Comparison of ENCODE assay signal across 22 cellular contexts in genomic region chr2:120590841-120591240, GRCh38.
A peak's percentile ranks its signal among the peaks of the same experiment; 100 is the strongest.
DNase-seq lines count a peak whose midpoint lies in the region; FAIRE-seq and TF ChIP-seq lines count a peak whose summit lies in the region.
"Had no signal": no experiment of that assay in that cellular context is flagged by ENCODE, and none has a peak within 500 bp of the region (broad histone marks: within the 10 kb centered on the region; RNA-seq: fewer than 3 reads in every experiment).

No MANE protein-coding gene starts in this region.

- DNase-seq in NCI-H524 (lab: John Stamatoyannopoulos, UW) (peak; percentile 58 to 85), WERI-Rb-1 (peak; percentile 88), keratinocyte (ENCODE audit: low read depth, low spot score) (no peak), GM12892 (ENCODE audit: insufficient read length) (no peak), SW480 (ENCODE audit: low spot score) (no peak), A172 (ENCODE audit: low spot score) (no peak)
- no peak for DNase-seq in stimulated activated CD4-positive, alpha-beta T cell treated with anti-CD3 and anti-CD28 coated beads, Interleukin-12 subunit alpha, Interleukin-12 subunit beta, amount 100 ng/mL, for 4 hours
- DNase-seq: Caco-2; CD4-positive, alpha-beta T cell; NCI-H1048; NCI-H1436; NCI-H1930; NCI-H345; NCI-H748 treated with DMSO at 0.1 percent for 48 hours; OCI-M1; SHP77 treated with DMSO at 0.1 percent for 48 hours had no signal

- no peaks in the 10 kb centered on the region for H3K9me3 ChIP-seq in WERI-Rb-1 (ENCODE audit: severe bottlenecking)
- H3K9me3 ChIP-seq in keratinocyte (ENCODE audit: control insufficient read depth, low read depth, low read length), result peaks cover 6% of the 10 kb centered on the region
- H3K9me3 ChIP-seq: Caco-2 had no signal

- peak overlapping the region; percentile 7 for H3K9ac ChIP-seq in keratinocyte (ENCODE audit: control insufficient read depth, extremely low read depth, insufficient read depth, low read length)
- H3K9ac ChIP-seq: KMS-11 had no signal

- H2AFZ ChIP-seq in ACC112 (ENCODE audit: low read length, unreplicated experiment) (no peak overlapping the region), keratinocyte (ENCODE audit: control insufficient read depth, low read length) (no peak overlapping the region)

- no peak overlapping the region for H3K4me3 ChIP-seq in ACC112 (ENCODE audit: low read depth, low read length)
- no peak overlapping the region for H3K4me3 ChIP-seq in WERI-Rb-1 (ENCODE audit: low read depth, low read length)
- H3K4me3 ChIP-seq in keratinocyte (ENCODE audit: control insufficient read depth in 2 of 3, extremely low read depth in 1 of 3, insufficient read depth in 2 of 3, low read depth in 1 of 3, low read length in 3 of 3), result no peak overlapping the region
- H3K4me3 ChIP-seq: GM12878 had no signal

- H3K4me1 ChIP-seq in ACC112 (ENCODE audit: control insufficient read depth, insufficient read depth, low read length, unreplicated experiment) (peaks cover 23% of the 10 kb centered on the region), keratinocyte (ENCODE audit: control insufficient read depth, extremely low read depth, insufficient read depth, low read length) (peaks cover 22% of the 10 kb centered on the region)

- H3K9me1 ChIP-seq in keratinocyte (ENCODE audit: control insufficient read depth, extremely low read depth, insufficient read depth, low read length), result no peaks in the 10 kb centered on the region

- H3K36me3 ChIP-seq in ACC112 (ENCODE audit: insufficient read depth, low read length), result no peaks in the 10 kb centered on the region
- no peaks in the 10 kb centered on the region for H3K36me3 ChIP-seq in WERI-Rb-1
- no peaks in the 10 kb centered on the region for H3K36me3 ChIP-seq in keratinocyte (ENCODE audit: control insufficient read depth in 2 of 2, extremely low read depth in 1 of 2, insufficient read depth in 2 of 2, low read length in 2 of 2)

- no peak for TF ChIP-seq POLR2A in GM12892 (IDR thresholded peaks at IDR 0.05; ENCODE audit: low read depth, low read length)

- H3K4me2 ChIP-seq in keratinocyte (ENCODE audit: control insufficient read depth, extremely low read depth, insufficient read depth, low read depth, low read length), result no peak overlapping the region
- H3K4me2 ChIP-seq: KMS-11 had no signal

- H3K27me3 ChIP-seq in ACC112 (ENCODE audit: insufficient read depth, low read length) (no peaks in the 10 kb centered on the region), WERI-Rb-1 (ENCODE audit: insufficient read depth, low read depth, severe bottlenecking) (no peaks in the 10 kb centered on the region), keratinocyte (ENCODE audit: control insufficient read depth, extremely low read depth, insufficient read depth, low read length) (peaks cover 6% of the 10 kb centered on the region)

- FAIRE-seq in keratinocyte (lab: Jason Lieb, UNC) (no peak), GM12892 (lab: Jason Lieb, UNC) (no peak)
- FAIRE-seq: A204.1, GM12878, H54, HepG2 had no signal

- H3K27ac ChIP-seq in ACC112 (ENCODE audit: low read depth, low read length) (peak overlapping the region; percentile 98), WERI-Rb-1 (peak overlapping the region; percentile 88), keratinocyte (ENCODE audit: control insufficient read depth, insufficient read depth, low read length) (peak overlapping the region; percentile 91)
- H3K27ac ChIP-seq: KMS-11 had no signal

- no peak for TF ChIP-seq CTCF in WERI-Rb-1 (IDR thresholded peaks at IDR 0.05; ENCODE audit: low read depth, low read length)
- no peak for TF ChIP-seq CTCF in keratinocyte (optimal IDR thresholded peaks at IDR 0.05 in 1 of 3, IDR thresholded peaks at IDR 0.05 in 1 of 3, conservative IDR thresholded peaks at IDR 0.05 in 1 of 3; ENCODE audit: extremely low read depth in 1 of 3, insufficient read depth in 2 of 3, low read length in 3 of 3)

- peaks cover 2% of the 10 kb centered on the region for H4K20me1 ChIP-seq in keratinocyte (ENCODE audit: control insufficient read depth, extremely low read depth, insufficient read depth, low read length)

- H3K79me2 ChIP-seq in ACC112 (ENCODE audit: control insufficient read depth, insufficient read depth, low read length, unreplicated experiment) (no peaks in the 10 kb centered on the region), keratinocyte (ENCODE audit: control insufficient read depth, insufficient read depth, low read length) (no peaks in the 10 kb centered on the region)

- dilution Hi-C loops in keratinocyte (cut with MboI; ENCODE audit: extremely low pct_ligation_motif_present, low sequenced_read_pairs), result no loop called here

Comparison
In these comparisons a context has a peak if more than half of its experiments do, and no peak if none do; other contexts are left out.
1. DNase-seq: peak in NCI-H524 (2 of 2) and WERI-Rb-1 (single experiment); none in keratinocyte (single experiment), GM12892 (single experiment), SW480 (single experiment), A172 (single experiment) and stimulated activated CD4-positive, alpha-beta T cell treated with anti-CD3 and anti-CD28 coated beads, Interleukin-12 subunit alpha, Interleukin-12 subunit beta, amount 100 ng/mL, for 4 hours (single experiment).
2. Peak in every context shown above with its lines, with median percentiles within 50 percentile points of each other: H3K27ac ChIP-seq.